Comparison of ENCODE assay signal across 8 cellular contexts in genomic region chr19:52397310-52398090, GRCh38. TPM values are rescaled to one million over a fixed set of nuclear protein-coding genes. Genes with fewer than 3 reads are reported as not detected.
A peak's percentile ranks its signal among the peaks of the same experiment; 100 is the strongest.
DNase-seq lines count a peak whose midpoint lies in the region; ATAC-seq and TF ChIP-seq lines count a peak whose summit lies in the region.

Gene ZNF528, plus strand, starts transcription at chr19:52397849. Its CDS starts 4,165 bp downstream, at chr19:52402014.

- H3K4me3 ChIP-seq in epithelial cell of esophagus (ENCODE audit: low read length), result peak within 1 kb of the TSS; percentile 94

- H3K36me3 Mint-ChIP-seq in activated T-cell treated with anti-CD3 and anti-CD28 coated beads, Interleukin-2, amount 50 U/mL, for 24 hours (ENCODE audit: low read depth), result peaks cover 88% of the 10 kb centered on the region

- TF ChIP-seq CTCF in epithelial cell of esophagus (IDR thresholded peaks at IDR 0.05; ENCODE audit: insufficient read depth, low read depth, low read length, missing control alignments), result no peak

- peak; percentile 91 for ATAC-seq in HG03159 (IDR thresholded peaks at IDR 0.05; ENCODE audit: unreplicated experiment)

- H3K4me3 Mint-ChIP-seq in activated T-cell treated with anti-CD3 and anti-CD28 coated beads, Interleukin-2, amount 50 U/mL, for 24 hours, result peak within 1 kb of the TSS; percentile 82

- peaks cover 20% of the 10 kb centered on the region for H3K4me1 Mint-ChIP-seq in activated T-cell treated with anti-CD3 and anti-CD28 coated beads, Interleukin-2, amount 50 U/mL, for 24 hours (ENCODE audit: low read depth)

- H3K9me3 Mint-ChIP-seq in activated T-cell treated with anti-CD3 and anti-CD28 coated beads, Interleukin-2, amount 50 U/mL, for 24 hours, result peaks cover 64% of the 10 kb centered on the region

- DNase-seq in NOMO-1 treated with DMSO at 0.1 percent for 48 hours (lab: John Stamatoyannopoulos, UW; ENCODE audit: unreplicated experiment) (peak; percentile 15), epithelial cell of esophagus (ENCODE audit: low read depth) (peak; percentile 94), mucosa of gallbladder (ENCODE audit: low spot score) (peak; percentile 97), SIG-M5 treated with dmso at 0.1 percent for 504 hours (lab: John Stamatoyannopoulos, UW; ENCODE audit: unreplicated experiment) (no peak)
- DNase-seq in activated T-cell treated with anti-CD3 and anti-CD28 coated beads, Interleukin-2, amount 50 U/mL, for 24 hours, result peak; percentile 96
- DNase-seq in stimulated activated CD8-positive, alpha-beta memory T cell treated with anti-CD3 and anti-CD28 coated beads, Interleukin-4, amount 100 ng/mL, for 1 hour (ENCODE audit: low read depth in 2 of 2, low spot score in 1 of 2), result peak; percentile 90 to 94

- no peaks in the 10 kb centered on the region for H3K27me3 Mint-ChIP-seq in activated T-cell treated with anti-CD3 and anti-CD28 coated beads, Interleukin-2, amount 50 U/mL, for 24 hours

- TF ChIP-seq POLR2A in GM10847 (IDR thresholded peaks at IDR 0.05; ENCODE audit: extremely low read depth, insufficient read length), result peak; percentile 50

- peak within 1 kb of the TSS; percentile 87 for H3K27ac Mint-ChIP-seq in activated T-cell treated with anti-CD3 and anti-CD28 coated beads, Interleukin-2, amount 50 U/mL, for 24 hours

RNA-seq across cellular contexts. Expression of gene ZNF528, which starts in this region (rescaled TPM):
- total RNA-seq in mucosa of gallbladder, result 30.3 TPM
